ENCODE assay signal across 2 cellular contexts in the genomic region with DNA sequence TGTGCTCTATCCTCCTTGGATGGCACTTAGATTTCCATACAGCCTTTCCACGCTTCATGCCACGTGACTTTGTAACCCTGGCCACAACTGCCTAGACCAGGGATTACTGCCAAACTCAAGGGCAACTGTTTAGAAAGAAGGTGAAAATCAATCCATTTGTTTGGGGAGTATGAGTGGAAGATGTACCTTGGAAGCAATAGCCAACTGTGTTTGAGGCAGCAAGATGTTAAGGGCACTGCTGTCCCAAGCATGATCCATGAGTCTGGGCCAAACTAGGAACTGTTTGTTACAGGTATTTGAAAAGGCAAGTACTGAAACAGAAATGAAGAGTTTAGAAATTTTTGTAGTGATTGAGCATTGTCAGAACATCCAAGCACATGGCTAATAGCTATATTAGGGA.
A peak's percentile ranks its signal among the peaks of the same experiment; 100 is the strongest.
TF ChIP-seq lines count a peak whose summit lies in the region.

No MANE protein-coding gene starts in this region.

TF ChIP-seq in HCT116, 20 proteins besides CTCF, POLR2A, EP300 and RAD21:
- no peak for TF ChIP-seq EZH2phosphoT487 (IDR thresholded peaks at IDR 0.05; ENCODE audit: borderline replicate concordance)
- TF ChIP-seq ZNF274 (IDR thresholded peaks at IDR 0.05; ENCODE audit: low read depth, low read length) = no peak
- no peak for TF ChIP-seq SIN3A (IDR thresholded peaks at IDR 0.05; ENCODE audit: low read depth)
- TF ChIP-seq, protein P1, sequence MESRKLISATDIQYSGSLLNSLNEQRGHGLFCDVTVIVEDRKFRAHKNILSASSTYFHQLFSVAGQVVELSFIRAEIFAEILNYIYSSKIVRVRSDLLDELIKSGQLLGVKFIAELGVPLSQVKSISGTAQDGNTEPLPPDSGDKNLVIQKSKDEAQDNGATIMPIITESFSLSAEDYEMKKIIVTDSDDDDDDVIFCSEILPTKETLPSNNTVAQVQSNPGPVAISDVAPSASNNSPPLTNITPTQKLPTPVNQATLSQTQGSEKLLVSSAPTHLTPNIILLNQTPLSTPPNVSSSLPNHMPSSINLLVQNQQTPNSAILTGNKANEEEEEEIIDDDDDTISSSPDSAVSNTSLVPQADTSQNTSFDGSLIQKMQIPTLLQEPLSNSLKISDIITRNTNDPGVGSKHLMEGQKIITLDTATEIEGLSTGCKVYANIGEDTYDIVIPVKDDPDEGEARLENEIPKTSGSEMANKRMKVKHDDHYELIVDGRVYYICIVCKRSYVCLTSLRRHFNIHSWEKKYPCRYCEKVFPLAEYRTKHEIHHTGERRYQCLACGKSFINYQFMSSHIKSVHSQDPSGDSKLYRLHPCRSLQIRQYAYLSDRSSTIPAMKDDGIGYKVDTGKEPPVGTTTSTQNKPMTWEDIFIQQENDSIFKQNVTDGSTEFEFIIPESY (IDR thresholded peaks at IDR 0.05; ENCODE audit: extremely low read depth, insufficient replicate concordance, low read length) = no peak
- no peak for TF ChIP-seq SRF (IDR thresholded peaks at IDR 0.05; ENCODE audit: low read depth)
- no peak for TF ChIP-seq CEBPB (IDR thresholded peaks at IDR 0.05; ENCODE audit: low read depth)
- no peak for TF ChIP-seq EZH2 (IDR thresholded peaks at IDR 0.05)
- no peak for TF ChIP-seq JUND (IDR thresholded peaks at IDR 0.05)
- TF ChIP-seq CBX3 (IDR thresholded peaks at IDR 0.05; ENCODE audit: low read depth) = no peak
- no peak for TF ChIP-seq TCF7L2 (IDR thresholded peaks at IDR 0.05; ENCODE audit: borderline replicate concordance, extremely low read depth, insufficient read depth, insufficient read length)
- TF ChIP-seq ZFX (IDR thresholded peaks at IDR 0.05) = no peak
- no peak for TF ChIP-seq POLR2AphosphoS5 (IDR thresholded peaks at IDR 0.05; ENCODE audit: low read depth, low read length)

TF ChIP-seq in K562, 482 proteins besides CTCF, POLR2A, EP300 and RAD21:
- TF ChIP-seq CBFA2T3 (IDR thresholded peaks at IDR 0.05) = no peak
- TF ChIP-seq, protein P2, sequence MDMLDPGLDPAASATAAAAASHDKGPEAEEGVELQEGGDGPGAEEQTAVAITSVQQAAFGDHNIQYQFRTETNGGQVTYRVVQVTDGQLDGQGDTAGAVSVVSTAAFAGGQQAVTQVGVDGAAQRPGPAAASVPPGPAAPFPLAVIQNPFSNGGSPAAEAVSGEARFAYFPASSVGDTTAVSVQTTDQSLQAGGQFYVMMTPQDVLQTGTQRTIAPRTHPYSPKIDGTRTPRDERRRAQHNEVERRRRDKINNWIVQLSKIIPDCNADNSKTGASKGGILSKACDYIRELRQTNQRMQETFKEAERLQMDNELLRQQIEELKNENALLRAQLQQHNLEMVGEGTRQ (CRISPR knock-in tag; IDR thresholded peaks at IDR 0.05) = 0 out of 2 replicates have a peak, but pooled peaks have one; percentile 22
